8 cellular contexts compared by ENCODE assay signal in the genomic region with DNA sequence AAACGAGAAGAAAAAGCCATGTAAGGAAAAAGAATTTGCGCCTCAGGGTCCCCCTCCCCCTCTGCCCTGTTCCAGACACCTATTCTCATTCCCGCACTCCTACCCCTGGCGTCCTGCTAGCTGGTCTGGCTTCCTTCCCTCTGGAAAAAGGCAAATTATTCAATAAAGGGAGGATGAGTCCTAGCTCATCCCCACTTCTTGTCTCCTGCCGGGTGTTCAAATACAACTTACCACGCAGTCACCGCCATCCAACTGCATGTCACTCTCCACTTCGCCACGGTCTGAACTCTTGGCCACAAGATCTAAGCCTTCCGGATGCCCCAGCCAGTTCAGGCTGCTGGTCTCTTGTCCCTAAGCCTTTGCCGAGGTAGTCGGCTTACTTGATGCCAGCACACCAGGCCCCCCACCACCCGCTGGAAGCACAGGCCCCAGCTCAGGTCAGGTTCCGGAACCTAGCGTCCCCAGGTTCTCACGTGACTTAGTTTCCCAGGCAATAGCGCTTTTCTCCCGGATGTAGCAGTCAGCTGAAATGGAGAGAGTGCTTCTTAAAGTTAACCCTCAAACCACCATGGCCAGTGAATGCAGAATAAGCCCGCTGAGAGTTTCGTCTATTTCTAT.
DNase-seq lines count a peak whose midpoint lies in the region; ATAC-seq and TF ChIP-seq lines count a peak whose summit lies in the region.

No MANE protein-coding gene starts in this region.

- H3K36me3 ChIP-seq in ascending aorta (no peaks in the 10 kb centered on the region), hepatocyte (replicated peaks; ENCODE audit: insufficient read depth, low read depth) (no peaks in the 10 kb centered on the region), rectal smooth muscle tissue (ENCODE audit: control insufficient read depth, insufficient read depth, low read length) (no peaks in the 10 kb centered on the region)

- H3K27me3 ChIP-seq in ascending aorta (no peaks in the 10 kb centered on the region), hepatocyte (no peaks in the 10 kb centered on the region), rectal smooth muscle tissue (ENCODE audit: control insufficient read depth, insufficient read depth, low read length) (no peaks in the 10 kb centered on the region)

- DNase-seq in GM13976 (ENCODE audit: low spot score) (peak; percentile 43), NCI-H1436 (lab: John Stamatoyannopoulos, UW) (peak; percentile 74), T-helper 17 cell (peak; percentile 5 to 15 (median 13)), ascending aorta (ENCODE audit: low spot score in 2 of 2) (peak in 1 of 2 donors; percentile 72), hepatocyte (ENCODE audit: low spot score) (peak; percentile 81), NCI-H69 (lab: John Stamatoyannopoulos, UW) (no peak)

- intact Hi-C loops in ascending aorta (cut with DNase I), result loop anchor here (2.0 to 10.0 kb wide), 5 partner anchors 48 to 647 kb away; a partner anchor contains a TSS

- ATAC-seq in HG02798 (IDR thresholded peaks at IDR 0.05; ENCODE audit: poor library complexity, unreplicated experiment) (peak; percentile 99), T-helper 17 cell (peak; percentile 94)

- no peaks in the 10 kb centered on the region for H3K36me3 Mint-ChIP-seq in T-helper 17 cell (ENCODE audit: low read depth)

- no peaks in the 10 kb centered on the region for H4K20me1 ChIP-seq in hepatocyte (ENCODE audit: insufficient read depth, poor library complexity, severe bottlenecking)

- peak overlapping the region; percentile 61 to 78 for H3K4me3 ChIP-seq in ascending aorta
- H3K4me3 ChIP-seq in hepatocyte, result peak overlapping the region; percentile 42
- peak overlapping the region; percentile 78 for H3K4me3 ChIP-seq in rectal smooth muscle tissue (ENCODE audit: low read length)

- H3K4me1 Mint-ChIP-seq in T-helper 17 cell, result peaks cover 10% of the 10 kb centered on the region

- H3K9me3 ChIP-seq in T-helper 17 cell (ENCODE audit: control insufficient read depth, low read length, poor library complexity, severe bottlenecking) (no peaks in the 10 kb centered on the region), ascending aorta (no peaks in the 10 kb centered on the region), hepatocyte (ENCODE audit: low read depth) (no peaks in the 10 kb centered on the region)

- H3K9me2 ChIP-seq in hepatocyte (replicated peaks; ENCODE audit: insufficient read depth), result no peaks in the 10 kb centered on the region

- peaks cover 31% of the 10 kb centered on the region for H3K79me2 ChIP-seq in hepatocyte

- H2AFZ ChIP-seq in hepatocyte, result peak overlapping the region; percentile 73

- 32% methylated on average over 20 of the region's 20 CpGs for WGBS in hepatocyte (ENCODE audit: low lambda C conversion rate, missing lambda C conversion rate)

- H3K4me1 ChIP-seq in ascending aorta (no peaks in the 10 kb centered on the region), hepatocyte (ENCODE audit: insufficient read depth) (no peaks in the 10 kb centered on the region), rectal smooth muscle tissue (ENCODE audit: control insufficient read depth, insufficient read depth, low read length) (peaks cover 2% of the 10 kb centered on the region)

- TF ChIP-seq CTCF in GM13976 (IDR thresholded peaks at IDR 0.05; ENCODE audit: borderline replicate concordance, control extremely low read depth, extremely low read depth, insufficient read depth, missing control alignments) (no peak), ascending aorta (IDR thresholded peaks at IDR 0.05) (no peak), hepatocyte (IDR thresholded peaks at IDR 0.05; ENCODE audit: poor library complexity) (no peak)

- peak overlapping the region; percentile 96 for H3K4me3 Mint-ChIP-seq in T-helper 17 cell

- in situ Hi-C loops in GM13976 (cut with MboI; ENCODE audit: low sequenced_read_pairs, unreplicated experiment), result no loop called here

- H3K27me3 Mint-ChIP-seq in T-helper 17 cell, result no peaks in the 10 kb centered on the region

- H3K27ac ChIP-seq in ascending aorta (peak overlapping the region; percentile 57 to 73), hepatocyte (peak overlapping the region; percentile 82), rectal smooth muscle tissue (ENCODE audit: low read depth, low read length) (peak overlapping the region; percentile 81)

- peak overlapping the region; percentile 97 for H3K27ac Mint-ChIP-seq in T-helper 17 cell

- H3K4me2 ChIP-seq in hepatocyte, result peak overlapping the region; percentile 73

- peak overlapping the region; percentile 32 for H3K9ac ChIP-seq in rectal smooth muscle tissue (ENCODE audit: low read length)
